Comparison of ENCODE assay signal across 8 cellular contexts in genomic region chr1:241611063-241611462, GRCh38. TPM values are rescaled to one million over a fixed set of nuclear protein-coding genes. Genes with fewer than 3 reads are reported as not detected.
A peak's percentile ranks its signal among the peaks of the same experiment; 100 is the strongest.
DNase-seq lines count a peak whose midpoint lies in the region; ATAC-seq and TF ChIP-seq lines count a peak whose summit lies in the region.

No MANE protein-coding gene starts in this region.

- no peak for TF ChIP-seq POLR2A in Peyer's patch (IDR thresholded peaks at IDR 0.05)

- no peaks in the 10 kb centered on the region for H3K36me3 ChIP-seq in Peyer's patch
- H3K36me3 ChIP-seq in mesodermal cell (ENCODE audit: control insufficient read depth, insufficient read depth, low read length): no peaks in the 10 kb centered on the region

- peak; percentile 36 to 88 (median 82) for TF ChIP-seq CTCF in Peyer's patch (IDR thresholded peaks at IDR 0.05)
- TF ChIP-seq CTCF in dorsolateral prefrontal cortex (IDR thresholded peaks at IDR 0.05 in 54 of 56, conservative IDR thresholded peaks at IDR 0.05 in 2 of 56; ENCODE audit: low read depth in 1 of 56, partially characterized antibody in 56 of 56): peak; percentile 66 to 90 (median 79)

- H3K9me3 ChIP-seq in Peyer's patch: no peaks in the 10 kb centered on the region
- H3K9me3 ChIP-seq in mesodermal cell (ENCODE audit: control insufficient read depth, low read length): no peaks in the 10 kb centered on the region

- 48% methylated on average over 3 of the region's 3 CpGs; no CpG with 5 or more reads in 1 of the 2 experiments for WGBS in mesodermal cell (ENCODE audit: insufficient coverage in 2 of 2), 2 experiments

- no peak overlapping the region for H3K27ac ChIP-seq in Peyer's patch
- H3K27ac ChIP-seq in dorsolateral prefrontal cortex: peak overlapping the region in 7 of 59 donors; percentile 6 to 33 (median 27)
- H3K27ac ChIP-seq in mesodermal cell (ENCODE audit: low read depth, low read length, severe bottlenecking): peak overlapping the region; percentile 7

- intact Hi-C loops in Right ventricle myocardium inferior (cut with DNase I) (loop anchor here (5.0 to 10.0 kb wide), 2 partner anchors 236 to 384 kb away; partner anchors contain the start of genes EXO1 and MAP1LC3C), cardiac septum (cut with DNase I) (loop anchor here (5.0 to 10.0 kb wide), 2 partner anchors 226 to 384 kb away; partner anchors contain the start of gene MAP1LC3C), dorsolateral prefrontal cortex (cut with DNase I) (loop anchor here in 1 of 2 donors (2.0 kb wide), 1 partner anchor 222 kb away; no protein-coding TSS in a partner anchor)

- no peak overlapping the region for H3K4me3 ChIP-seq in Peyer's patch
- no peak overlapping the region for H3K4me3 ChIP-seq in dorsolateral prefrontal cortex
- H3K4me3 ChIP-seq in mesodermal cell (ENCODE audit: extremely low read depth, insufficient read depth, low read length, poor library complexity, severe bottlenecking): no peak overlapping the region

- ATAC-seq in Right ventricle myocardium inferior (peak; percentile 83), GM21825 (IDR thresholded peaks at IDR 0.05; ENCODE audit: unreplicated experiment) (peak; percentile 88)

- DNase-seq in Right ventricle myocardium inferior (ENCODE audit: missing footprints) (no peak), cardiac septum (ENCODE audit: low spot score) (no peak), Kasumi-1 (lab: John Stamatoyannopoulos, UW) (peak; percentile 70 to 74), Peyer's patch (no peak), dorsolateral prefrontal cortex (no peak), ureter (ENCODE audit: low spot score) (no peak)

- H3K4me1 ChIP-seq in Peyer's patch (peaks cover 0 to 19% (median 0%) of the 10 kb centered on the region in 4 donors), mesodermal cell (ENCODE audit: control insufficient read depth, insufficient read depth, low read length, poor library complexity, severe bottlenecking) (peaks cover 37% of the 10 kb centered on the region)

- H3K27me3 ChIP-seq in Peyer's patch (no peaks in the 10 kb centered on the region), dorsolateral prefrontal cortex (no peaks in the 10 kb centered on the region)

RNA-seq across cellular contexts. Expression of gene CHML, which starts 29.1 kb away (rescaled TPM):
- total RNA-seq in Right ventricle myocardium inferior (6.6 TPM), cardiac septum (5.7 TPM), Peyer's patch (10 to 100 TPM in 1 of 4 donors, 1 to 10 TPM in 3; 6.6 to 11.0 (median 9.1) TPM), dorsolateral prefrontal cortex (10 to 100 TPM in 118 of 120 experiments, 1 to 10 TPM in 2; 8.5 to 41.5 (median 19.6) TPM), ureter (4.6 TPM)
- 6.9 TPM for polyA plus RNA-seq in mesodermal cell (2013, experiment 1 of 2)
- polyA plus RNA-seq in mesodermal cell (2013, experiment 2 of 2): 8.2 TPM

RNA-seq across cellular contexts. Expression of gene OPN3, which starts 29.1 kb away (rescaled TPM):
- total RNA-seq in Right ventricle myocardium inferior (7.0 TPM), cardiac septum (5.7 TPM), Peyer's patch (10 to 100 TPM; 17.3 to 23.1 (median 20.9) TPM), dorsolateral prefrontal cortex (10 to 100 TPM; 10.6 to 48.1 (median 29.5) TPM), ureter (6.5 TPM)
- polyA plus RNA-seq in mesodermal cell (2013, experiment 1 of 2): 52.4 TPM
- 49.0 TPM for polyA plus RNA-seq in mesodermal cell (2013, experiment 2 of 2)

RNA-seq across cellular contexts. Expression of gene WDR64, which starts 41.0 kb away (rescaled TPM):
- total RNA-seq in Right ventricle myocardium inferior (not detected), cardiac septum (not detected), Peyer's patch (not detected), dorsolateral prefrontal cortex (1 to 10 TPM in 24 of 120 experiments, under 1 TPM in 60, not detected in 36; 0.08 to 2.5 (median 0.59) TPM), ureter (not detected)
- not detected for polyA plus RNA-seq in mesodermal cell (2013, experiment 1 of 2)
- polyA plus RNA-seq in mesodermal cell (2013, experiment 2 of 2): not detected

Comparison
In these comparisons a context has a peak if more than half of its experiments do, and no peak if none do; other contexts are left out.
1. DNase-seq: peak in Kasumi-1 (2 of 2); none in Right ventricle myocardium inferior (single experiment), cardiac septum (single experiment), Peyer's patch (0 of 3), dorsolateral prefrontal cortex (0 of 10) and ureter (single experiment).